Comparison of ENCODE assay signal across 18 cellular contexts in genomic region chr16:27086031-27086430, GRCh38. TPM values are rescaled to one million over a fixed set of nuclear protein-coding genes. Genes with fewer than 3 reads are reported as not detected.
"Had no signal": no experiment of that assay in that cellular context is flagged by ENCODE, and none has a peak within 500 bp of the region (broad histone marks: within the 10 kb centered on the region; RNA-seq: fewer than 3 reads in every experiment).

No MANE protein-coding gene starts in this region.

RNA-seq across cellular contexts. Expression of gene C16orf82, which starts 19.3 kb away (rescaled TPM):
- total RNA-seq: activated naive CD4-positive, alpha-beta T cell treated with anti-CD3 and anti-CD28 coated beads for 36 hours; activated naive CD4-positive, alpha-beta T cell treated with anti-CD3 and anti-CD28 coated beads, Interleukin-2, amount 50 U/mL, for 72 hours; activated naive CD8-positive, alpha-beta T cell treated with anti-CD3 and anti-CD28 coated beads for 36 hours; activated naive CD8-positive, alpha-beta T cell treated with anti-CD3 and anti-CD28 coated beads, Interleukin-2, amount 10 ng/mL, durations not matched to agents 7 days and 5 days; activated T-cell treated with anti-CD3 and anti-CD28 coated beads, Interleukin-2, amount 50 U/mL, for 4 hours; activated T-cell treated with anti-CD3 and anti-CD28 coated beads, Interleukin-2, amount 50 U/mL, for 72 hours; activated T-helper 1 cell treated with anti-CD3 and anti-CD28 coated beads, Interleukin-12 subunit alpha, Interleukin-12 subunit beta, Interleukin-2, Interleukin-4 antibody, amounts not matched to agents 30 ng/mL and 10 ng/mL and 1 ng/mL, durations not matched to agents 14 hours and 24 hours and 36 hours; activated T-helper 17 cell treated with anti-CD3 and anti-CD28 coated beads, Interleukin-2, amount 50 U/mL, for 72 hours; activated T-helper 2 cell treated with anti-CD3 and anti-CD28 coated beads, Interferon-gamma antibody, Interleukin-2, Interleukin-4, amounts not matched to agents 10 μg/mL and 5 μg/mL and 100 μg/mL, durations not matched to agents 14 hours and 24 hours and 36 hours; adrenal gland; aorta; ascending aorta; astrocyte; body of pancreas; bronchial epithelial cell; cardiac muscle cell; cerebellum had no signal
- polyA plus RNA-seq: adipose tissue, adrenal gland, aorta, cardiac muscle cell had no signal
